Comparison of ENCODE assay signal across 1 cellular context in the genomic region with DNA sequence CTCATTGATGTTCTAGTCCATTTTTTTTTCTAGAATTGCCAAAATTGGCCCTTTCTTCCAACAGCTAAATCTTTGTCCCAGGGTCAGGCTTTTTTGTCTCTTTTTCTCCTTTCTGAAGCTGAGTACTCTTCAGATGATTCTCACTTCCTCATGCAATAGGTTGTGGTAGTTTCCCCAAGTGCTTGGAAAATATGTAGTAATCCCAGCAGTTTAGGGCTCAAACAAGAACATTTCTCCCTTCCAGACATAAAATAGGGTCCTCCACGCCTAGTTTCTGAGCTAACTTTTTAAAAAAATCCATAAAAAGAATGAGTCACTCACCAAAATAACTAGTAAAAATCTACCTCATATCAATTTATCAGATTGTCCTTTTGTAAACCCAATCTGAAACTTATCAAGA.
TF ChIP-seq lines count a peak whose summit lies in the region.

No MANE protein-coding gene starts in this region.

TF ChIP-seq in GM12878, 131 proteins besides CTCF, POLR2A, EP300 and RAD21:
- TF ChIP-seq BRCA1 (IDR thresholded peaks at IDR 0.05; ENCODE audit: low read depth, low read length) (no peak), DPF2 (IDR thresholded peaks at IDR 0.05) (0 out of 2 replicates have a peak, but pooled peaks have one; percentile 26), ZNF274 (IDR thresholded peaks at IDR 0.05; ENCODE audit: insufficient read depth, insufficient read length) (no peak), KLF5 (IDR thresholded peaks at IDR 0.05; ENCODE audit: partially characterized antibody) (no peak), IRF4 (IDR thresholded peaks at IDR 0.05; ENCODE audit: low read depth, low read length) (peak; percentile 19; the same call in 1 of the 2 replicates), RFX5 (IDR thresholded peaks at IDR 0.05; ENCODE audit: low read depth, low read length) (no peak), MTA3 (IDR thresholded peaks at IDR 0.05; ENCODE audit: borderline replicate concordance, low read length) (no peak), ZSCAN29 (IDR thresholded peaks at IDR 0.05) (no peak), RUNX3 (IDR thresholded peaks at IDR 0.05; ENCODE audit: low read length) (peak; percentile 57), MEF2B (IDR thresholded peaks at IDR 0.05; ENCODE audit: partially characterized antibody, poor library complexity, severe bottlenecking) (no peak), NFIC (IDR thresholded peaks at IDR 0.05; ENCODE audit: low read depth, low read length) (peak; percentile 21; the same call in 1 of the 2 replicates), IKZF2 (IDR thresholded peaks at IDR 0.05) (peak; percentile 37; a peak in 2 of 4 replicates), TAF1 (IDR thresholded peaks at IDR 0.05; ENCODE audit: borderline replicate concordance, low read depth, low read length) (no peak), IKZF1 (conservative IDR thresholded peaks at IDR 0.05) (peak; percentile 31; the same call in 1 of the 2 replicates), FOXK2 (IDR thresholded peaks at IDR 0.05) (no peak), CREM (IDR thresholded peaks at IDR 0.05; ENCODE audit: low read depth) (peak; percentile 26; the same call in 1 of the 2 replicates), SMAD5 (IDR thresholded peaks at IDR 0.05; ENCODE audit: low read depth) (no peak), BMI1 (IDR thresholded peaks at IDR 0.05; ENCODE audit: borderline replicate concordance) (no peak), SPI1 (IDR thresholded peaks at IDR 0.05; ENCODE audit: borderline replicate concordance, insufficient read depth, low read depth, low read length) (peak; percentile 89)
- TF ChIP-seq, protein P1, sequence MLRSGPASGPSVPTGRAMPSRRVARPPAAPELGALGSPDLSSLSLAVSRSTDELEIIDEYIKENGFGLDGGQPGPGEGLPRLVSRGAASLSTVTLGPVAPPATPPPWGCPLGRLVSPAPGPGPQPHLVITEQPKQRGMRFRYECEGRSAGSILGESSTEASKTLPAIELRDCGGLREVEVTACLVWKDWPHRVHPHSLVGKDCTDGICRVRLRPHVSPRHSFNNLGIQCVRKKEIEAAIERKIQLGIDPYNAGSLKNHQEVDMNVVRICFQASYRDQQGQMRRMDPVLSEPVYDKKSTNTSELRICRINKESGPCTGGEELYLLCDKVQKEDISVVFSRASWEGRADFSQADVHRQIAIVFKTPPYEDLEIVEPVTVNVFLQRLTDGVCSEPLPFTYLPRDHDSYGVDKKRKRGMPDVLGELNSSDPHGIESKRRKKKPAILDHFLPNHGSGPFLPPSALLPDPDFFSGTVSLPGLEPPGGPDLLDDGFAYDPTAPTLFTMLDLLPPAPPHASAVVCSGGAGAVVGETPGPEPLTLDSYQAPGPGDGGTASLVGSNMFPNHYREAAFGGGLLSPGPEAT (IDR thresholded peaks at IDR 0.05; ENCODE audit: low read depth) = peak; percentile 61
- TF ChIP-seq, protein P2, sequence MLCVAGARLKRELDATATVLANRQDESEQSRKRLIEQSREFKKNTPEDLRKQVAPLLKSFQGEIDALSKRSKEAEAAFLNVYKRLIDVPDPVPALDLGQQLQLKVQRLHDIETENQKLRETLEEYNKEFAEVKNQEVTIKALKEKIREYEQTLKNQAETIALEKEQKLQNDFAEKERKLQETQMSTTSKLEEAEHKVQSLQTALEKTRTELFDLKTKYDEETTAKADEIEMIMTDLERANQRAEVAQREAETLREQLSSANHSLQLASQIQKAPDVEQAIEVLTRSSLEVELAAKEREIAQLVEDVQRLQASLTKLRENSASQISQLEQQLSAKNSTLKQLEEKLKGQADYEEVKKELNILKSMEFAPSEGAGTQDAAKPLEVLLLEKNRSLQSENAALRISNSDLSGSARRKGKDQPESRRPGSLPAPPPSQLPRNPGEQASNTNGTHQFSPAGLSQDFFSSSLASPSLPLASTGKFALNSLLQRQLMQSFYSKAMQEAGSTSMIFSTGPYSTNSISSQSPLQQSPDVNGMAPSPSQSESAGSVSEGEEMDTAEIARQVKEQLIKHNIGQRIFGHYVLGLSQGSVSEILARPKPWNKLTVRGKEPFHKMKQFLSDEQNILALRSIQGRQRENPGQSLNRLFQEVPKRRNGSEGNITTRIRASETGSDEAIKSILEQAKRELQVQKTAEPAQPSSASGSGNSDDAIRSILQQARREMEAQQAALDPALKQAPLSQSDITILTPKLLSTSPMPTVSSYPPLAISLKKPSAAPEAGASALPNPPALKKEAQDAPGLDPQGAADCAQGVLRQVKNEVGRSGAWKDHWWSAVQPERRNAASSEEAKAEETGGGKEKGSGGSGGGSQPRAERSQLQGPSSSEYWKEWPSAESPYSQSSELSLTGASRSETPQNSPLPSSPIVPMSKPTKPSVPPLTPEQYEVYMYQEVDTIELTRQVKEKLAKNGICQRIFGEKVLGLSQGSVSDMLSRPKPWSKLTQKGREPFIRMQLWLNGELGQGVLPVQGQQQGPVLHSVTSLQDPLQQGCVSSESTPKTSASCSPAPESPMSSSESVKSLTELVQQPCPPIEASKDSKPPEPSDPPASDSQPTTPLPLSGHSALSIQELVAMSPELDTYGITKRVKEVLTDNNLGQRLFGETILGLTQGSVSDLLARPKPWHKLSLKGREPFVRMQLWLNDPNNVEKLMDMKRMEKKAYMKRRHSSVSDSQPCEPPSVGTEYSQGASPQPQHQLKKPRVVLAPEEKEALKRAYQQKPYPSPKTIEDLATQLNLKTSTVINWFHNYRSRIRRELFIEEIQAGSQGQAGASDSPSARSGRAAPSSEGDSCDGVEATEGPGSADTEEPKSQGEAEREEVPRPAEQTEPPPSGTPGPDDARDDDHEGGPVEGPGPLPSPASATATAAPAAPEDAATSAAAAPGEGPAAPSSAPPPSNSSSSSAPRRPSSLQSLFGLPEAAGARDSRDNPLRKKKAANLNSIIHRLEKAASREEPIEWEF (IDR thresholded peaks at IDR 0.05; ENCODE audit: insufficient replicate concordance, low read depth, low read length) = no peak
- TF ChIP-seq, protein P3, sequence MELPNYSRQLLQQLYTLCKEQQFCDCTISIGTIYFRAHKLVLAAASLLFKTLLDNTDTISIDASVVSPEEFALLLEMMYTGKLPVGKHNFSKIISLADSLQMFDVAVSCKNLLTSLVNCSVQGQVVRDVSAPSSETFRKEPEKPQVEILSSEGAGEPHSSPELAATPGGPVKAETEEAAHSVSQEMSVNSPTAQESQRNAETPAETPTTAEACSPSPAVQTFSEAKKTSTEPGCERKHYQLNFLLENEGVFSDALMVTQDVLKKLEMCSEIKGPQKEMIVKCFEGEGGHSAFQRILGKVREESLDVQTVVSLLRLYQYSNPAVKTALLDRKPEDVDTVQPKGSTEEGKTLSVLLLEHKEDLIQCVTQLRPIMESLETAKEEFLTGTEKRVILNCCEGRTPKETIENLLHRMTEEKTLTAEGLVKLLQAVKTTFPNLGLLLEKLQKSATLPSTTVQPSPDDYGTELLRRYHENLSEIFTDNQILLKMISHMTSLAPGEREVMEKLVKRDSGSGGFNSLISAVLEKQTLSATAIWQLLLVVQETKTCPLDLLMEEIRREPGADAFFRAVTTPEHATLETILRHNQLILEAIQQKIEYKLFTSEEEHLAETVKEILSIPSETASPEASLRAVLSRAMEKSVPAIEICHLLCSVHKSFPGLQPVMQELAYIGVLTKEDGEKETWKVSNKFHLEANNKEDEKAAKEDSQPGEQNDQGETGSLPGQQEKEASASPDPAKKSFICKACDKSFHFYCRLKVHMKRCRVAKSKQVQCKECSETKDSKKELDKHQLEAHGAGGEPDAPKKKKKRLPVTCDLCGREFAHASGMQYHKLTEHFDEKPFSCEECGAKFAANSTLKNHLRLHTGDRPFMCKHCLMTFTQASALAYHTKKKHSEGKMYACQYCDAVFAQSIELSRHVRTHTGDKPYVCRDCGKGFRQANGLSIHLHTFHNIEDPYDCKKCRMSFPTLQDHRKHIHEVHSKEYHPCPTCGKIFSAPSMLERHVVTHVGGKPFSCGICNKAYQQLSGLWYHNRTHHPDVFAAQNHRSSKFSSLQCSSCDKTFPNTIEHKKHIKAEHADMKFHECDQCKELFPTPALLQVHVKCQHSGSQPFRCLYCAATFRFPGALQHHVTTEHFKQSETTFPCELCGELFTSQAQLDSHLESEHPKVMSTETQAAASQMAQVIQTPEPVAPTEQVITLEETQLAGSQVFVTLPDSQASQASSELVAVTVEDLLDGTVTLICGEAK (IDR thresholded peaks at IDR 0.05; ENCODE audit: borderline replicate concordance) = no peak
- TF ChIP-seq, protein P4, sequence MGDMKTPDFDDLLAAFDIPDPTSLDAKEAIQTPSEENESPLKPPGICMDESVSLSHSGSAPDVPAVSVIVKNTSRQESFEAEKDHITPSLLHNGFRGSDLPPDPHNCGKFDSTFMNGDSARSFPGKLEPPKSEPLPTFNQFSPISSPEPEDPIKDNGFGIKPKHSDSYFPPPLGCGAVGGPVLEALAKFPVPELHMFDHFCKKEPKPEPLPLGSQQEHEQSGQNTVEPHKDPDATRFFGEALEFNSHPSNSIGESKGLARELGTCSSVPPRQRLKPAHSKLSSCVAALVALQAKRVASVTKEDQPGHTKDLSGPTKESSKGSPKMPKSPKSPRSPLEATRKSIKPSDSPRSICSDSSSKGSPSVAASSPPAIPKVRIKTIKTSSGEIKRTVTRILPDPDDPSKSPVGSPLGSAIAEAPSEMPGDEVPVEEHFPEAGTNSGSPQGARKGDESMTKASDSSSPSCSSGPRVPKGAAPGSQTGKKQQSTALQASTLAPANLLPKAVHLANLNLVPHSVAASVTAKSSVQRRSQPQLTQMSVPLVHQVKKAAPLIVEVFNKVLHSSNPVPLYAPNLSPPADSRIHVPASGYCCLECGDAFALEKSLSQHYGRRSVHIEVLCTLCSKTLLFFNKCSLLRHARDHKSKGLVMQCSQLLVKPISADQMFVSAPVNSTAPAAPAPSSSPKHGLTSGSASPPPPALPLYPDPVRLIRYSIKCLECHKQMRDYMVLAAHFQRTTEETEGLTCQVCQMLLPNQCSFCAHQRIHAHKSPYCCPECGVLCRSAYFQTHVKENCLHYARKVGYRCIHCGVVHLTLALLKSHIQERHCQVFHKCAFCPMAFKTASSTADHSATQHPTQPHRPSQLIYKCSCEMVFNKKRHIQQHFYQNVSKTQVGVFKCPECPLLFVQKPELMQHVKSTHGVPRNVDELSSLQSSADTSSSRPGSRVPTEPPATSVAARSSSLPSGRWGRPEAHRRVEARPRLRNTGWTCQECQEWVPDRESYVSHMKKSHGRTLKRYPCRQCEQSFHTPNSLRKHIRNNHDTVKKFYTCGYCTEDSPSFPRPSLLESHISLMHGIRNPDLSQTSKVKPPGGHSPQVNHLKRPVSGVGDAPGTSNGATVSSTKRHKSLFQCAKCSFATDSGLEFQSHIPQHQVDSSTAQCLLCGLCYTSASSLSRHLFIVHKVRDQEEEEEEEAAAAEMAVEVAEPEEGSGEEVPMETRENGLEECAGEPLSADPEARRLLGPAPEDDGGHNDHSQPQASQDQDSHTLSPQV (IDR thresholded peaks at IDR 0.05) = no peak
- TF ChIP-seq, protein P5, sequence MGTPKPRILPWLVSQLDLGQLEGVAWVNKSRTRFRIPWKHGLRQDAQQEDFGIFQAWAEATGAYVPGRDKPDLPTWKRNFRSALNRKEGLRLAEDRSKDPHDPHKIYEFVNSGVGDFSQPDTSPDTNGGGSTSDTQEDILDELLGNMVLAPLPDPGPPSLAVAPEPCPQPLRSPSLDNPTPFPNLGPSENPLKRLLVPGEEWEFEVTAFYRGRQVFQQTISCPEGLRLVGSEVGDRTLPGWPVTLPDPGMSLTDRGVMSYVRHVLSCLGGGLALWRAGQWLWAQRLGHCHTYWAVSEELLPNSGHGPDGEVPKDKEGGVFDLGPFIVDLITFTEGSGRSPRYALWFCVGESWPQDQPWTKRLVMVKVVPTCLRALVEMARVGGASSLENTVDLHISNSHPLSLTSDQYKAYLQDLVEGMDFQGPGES (IDR thresholded peaks at IDR 0.05) = no peak
- TF ChIP-seq, protein P6, sequence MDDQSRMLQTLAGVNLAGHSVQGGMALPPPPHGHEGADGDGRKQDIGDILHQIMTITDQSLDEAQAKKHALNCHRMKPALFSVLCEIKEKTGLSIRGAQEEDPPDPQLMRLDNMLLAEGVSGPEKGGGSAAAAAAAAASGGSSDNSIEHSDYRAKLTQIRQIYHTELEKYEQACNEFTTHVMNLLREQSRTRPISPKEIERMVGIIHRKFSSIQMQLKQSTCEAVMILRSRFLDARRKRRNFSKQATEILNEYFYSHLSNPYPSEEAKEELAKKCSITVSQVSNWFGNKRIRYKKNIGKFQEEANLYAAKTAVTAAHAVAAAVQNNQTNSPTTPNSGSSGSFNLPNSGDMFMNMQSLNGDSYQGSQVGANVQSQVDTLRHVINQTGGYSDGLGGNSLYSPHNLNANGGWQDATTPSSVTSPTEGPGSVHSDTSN (IDR thresholded peaks at IDR 0.05; ENCODE audit: insufficient replicate concordance, low read depth, low read length) = no peak
- TF ChIP-seq, protein P7, sequence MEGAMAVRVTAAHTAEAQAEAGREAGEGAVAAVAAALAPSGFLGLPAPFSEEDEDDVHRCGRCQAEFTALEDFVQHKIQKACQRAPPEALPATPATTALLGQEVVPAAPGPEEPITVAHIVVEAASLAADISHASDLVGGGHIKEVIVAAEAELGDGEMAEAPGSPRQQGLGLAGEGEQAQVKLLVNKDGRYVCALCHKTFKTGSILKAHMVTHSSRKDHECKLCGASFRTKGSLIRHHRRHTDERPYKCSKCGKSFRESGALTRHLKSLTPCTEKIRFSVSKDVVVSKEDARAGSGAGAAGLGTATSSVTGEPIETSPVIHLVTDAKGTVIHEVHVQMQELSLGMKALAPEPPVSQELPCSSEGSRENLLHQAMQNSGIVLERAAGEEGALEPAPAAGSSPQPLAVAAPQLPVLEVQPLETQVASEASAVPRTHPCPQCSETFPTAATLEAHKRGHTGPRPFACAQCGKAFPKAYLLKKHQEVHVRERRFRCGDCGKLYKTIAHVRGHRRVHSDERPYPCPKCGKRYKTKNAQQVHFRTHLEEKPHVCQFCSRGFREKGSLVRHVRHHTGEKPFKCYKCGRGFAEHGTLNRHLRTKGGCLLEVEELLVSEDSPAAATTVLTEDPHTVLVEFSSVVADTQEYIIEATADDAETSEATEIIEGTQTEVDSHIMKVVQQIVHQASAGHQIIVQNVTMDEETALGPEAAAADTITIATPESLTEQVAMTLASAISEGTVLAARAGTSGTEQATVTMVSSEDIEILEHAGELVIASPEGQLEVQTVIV (IDR thresholded peaks at IDR 0.05; ENCODE audit: borderline replicate concordance, partially characterized antibody) = no peak
